Comparison of ENCODE assay signal across 21 cellular contexts in the genomic region with DNA sequence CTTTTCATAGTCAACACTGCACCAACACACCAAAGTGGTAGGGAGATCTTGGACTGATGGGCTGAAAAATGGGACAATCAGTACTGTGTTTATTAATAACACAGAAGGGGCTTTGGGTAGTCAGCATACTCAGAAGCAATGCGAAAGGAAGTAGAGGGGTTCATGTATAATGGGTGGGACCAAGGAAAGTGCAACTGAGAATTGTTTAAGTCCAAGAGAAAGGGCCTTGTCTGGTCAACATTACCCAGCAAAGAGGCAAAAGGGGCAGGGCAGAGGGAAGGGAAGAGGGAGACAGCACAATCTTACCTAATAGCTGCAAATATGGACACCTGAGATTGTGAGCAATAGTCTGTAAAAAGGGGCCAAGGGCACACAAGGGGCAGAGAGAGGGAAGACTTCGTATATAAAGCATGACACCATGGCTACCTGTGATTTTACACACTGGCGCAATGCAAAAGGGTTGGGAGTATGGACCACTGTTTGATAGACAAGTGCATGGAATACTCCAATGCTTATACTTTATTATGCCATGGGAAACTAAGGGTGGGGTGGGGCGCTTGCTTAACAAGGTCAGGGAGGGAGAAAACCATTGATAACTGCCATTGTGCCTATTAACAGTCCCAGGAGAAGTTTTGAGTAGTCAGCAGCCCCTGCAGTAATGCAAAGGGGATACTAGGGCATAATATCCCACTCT. TPM values are rescaled to one million over a fixed set of nuclear protein-coding genes. Genes with fewer than 3 reads are reported as not detected.
DNase-seq lines count a peak whose midpoint lies in the region; ATAC-seq, FAIRE-seq and TF ChIP-seq lines count a peak whose summit lies in the region.
"Had no signal": no experiment of that assay in that cellular context is flagged by ENCODE, and none has a peak within 500 bp of the region (broad histone marks: within the 10 kb centered on the region; RNA-seq: fewer than 3 reads in every experiment).

No MANE protein-coding gene starts in this region.

- H4K20me1 ChIP-seq in astrocyte (ENCODE audit: insufficient read depth, low read length), result no peaks in the 10 kb centered on the region

- H3K27ac Mint-ChIP-seq in activated T-cell treated with anti-CD3 and anti-CD28 coated beads, Interleukin-2, amount 50 U/mL, for 24 hours, result no peak overlapping the region
- no peak overlapping the region for H3K27ac Mint-ChIP-seq in astrocyte (ENCODE audit: unreplicated experiment)
- H3K27ac Mint-ChIP-seq: CD8-positive, alpha-beta T cell; GM23338; H9; HFFc6 had no signal

- H3K9me3 Mint-ChIP-seq in activated T-cell treated with anti-CD3 and anti-CD28 coated beads, Interleukin-2, amount 50 U/mL, for 24 hours, result no peaks in the 10 kb centered on the region
- H3K9me3 Mint-ChIP-seq in activated T-cell treated with anti-CD3 and anti-CD28 coated beads, Interleukin-2, amount 50 U/mL, for 4 hours, result no peaks in the 10 kb centered on the region
- H3K9me3 Mint-ChIP-seq in astrocyte (ENCODE audit: unreplicated experiment), result no peaks in the 10 kb centered on the region
- H3K9me3 Mint-ChIP-seq: CD8-positive, alpha-beta T cell; HFFc6 had no signal

- peak; percentile 21 for FAIRE-seq in GM19239 (lab: Jason Lieb, UNC)
- peak; percentile 88 for FAIRE-seq in astrocyte (lab: Jason Lieb, UNC)
- FAIRE-seq: HepG2, HTR-8/SVneo had no signal

- intact Hi-C loops in psoas muscle (cut with DNase I), result no loop called here

- no peaks in the 10 kb centered on the region for H3K36me3 ChIP-seq in astrocyte (ENCODE audit: insufficient read depth, low read length)
- H3K36me3 ChIP-seq in psoas muscle (ENCODE audit: insufficient read depth in 1 of 2, low read depth in 1 of 2), result no peaks in the 10 kb centered on the region

- no peaks in the 10 kb centered on the region for H3K4me1 ChIP-seq in astrocyte (ENCODE audit: insufficient read depth, low read length)
- peaks cover 42% of the 10 kb centered on the region for H3K4me1 ChIP-seq in psoas muscle
- H3K4me1 ChIP-seq: Caco-2 had no signal

- H3K9me3 ChIP-seq in astrocyte (ENCODE audit: insufficient read depth, low read depth, low read length) (no peaks in the 10 kb centered on the region), psoas muscle (no peaks in the 10 kb centered on the region)
- H3K9me3 ChIP-seq: Caco-2 had no signal

- 81 to 88% (median 85%) methylated on average over 4 of the region's 4 CpGs for WGBS in psoas muscle, 3 donors

- H3K27me3 ChIP-seq in astrocyte (ENCODE audit: insufficient read depth, low read length) (no peaks in the 10 kb centered on the region), psoas muscle (ENCODE audit: insufficient read depth in 3 of 3, low read length in 2 of 3) (no peaks in the 10 kb centered on the region)

- H3K4me3 ChIP-seq in astrocyte (ENCODE audit: insufficient read depth, low read depth, low read length) (no peak overlapping the region), psoas muscle (peak overlapping the region; percentile 73)
- H3K4me3 ChIP-seq: GM23338 had no signal

- DNase-seq in activated T-cell treated with anti-CD3 and anti-CD28 coated beads, Interleukin-2, amount 50 U/mL, for 24 hours, result no peak
- no peak for DNase-seq in activated T-cell treated with anti-CD3 and anti-CD28 coated beads, Interleukin-2, amount 50 U/mL, for 4 hours
- no peak for DNase-seq in GM19239 (ENCODE audit: insufficient read length, low spot score)
- no peak for DNase-seq in astrocyte (ENCODE audit: low read depth)
- DNase-seq in psoas muscle, result no peak
- DNase-seq in SIG-M5 treated with dmso at 0.1 percent for 504 hours (lab: John Stamatoyannopoulos, UW; ENCODE audit: unreplicated experiment), result no peak
- no peak for DNase-seq in NCI-H524 treated with DMSO at 0.1 percent for 48 hours (lab: John Stamatoyannopoulos, UW)
- no peak for DNase-seq in DMS 273 (lab: John Stamatoyannopoulos, UW; ENCODE audit: unreplicated experiment)
- DNase-seq: 8988T; AML-193; C1 segment of cervical spinal cord; Caco-2; CD8-positive, alpha-beta T cell; DMS53; GF-D8; H9; HFFc6; KBM-7 had no signal

- peaks cover 73% of the 10 kb centered on the region for H3K4me1 Mint-ChIP-seq in activated T-cell treated with anti-CD3 and anti-CD28 coated beads, Interleukin-2, amount 50 U/mL, for 24 hours (ENCODE audit: low read depth)
- H3K4me1 Mint-ChIP-seq in activated T-cell treated with anti-CD3 and anti-CD28 coated beads, Interleukin-2, amount 50 U/mL, for 4 hours (ENCODE audit: low read depth), result no peaks in the 10 kb centered on the region
- H3K4me1 Mint-ChIP-seq in astrocyte (ENCODE audit: low read depth, unreplicated experiment), result no peaks in the 10 kb centered on the region
- H3K4me1 Mint-ChIP-seq: GM23338 had no signal

- no peak overlapping the region for H3K4me2 ChIP-seq in astrocyte (ENCODE audit: low read length)
- H3K4me2 ChIP-seq: GM23338 had no signal

- no peak overlapping the region for H3K27ac ChIP-seq in astrocyte (ENCODE audit: low read depth, low read length)
- H3K27ac ChIP-seq in psoas muscle, result no peak overlapping the region

- H3K27me3 Mint-ChIP-seq in activated T-cell treated with anti-CD3 and anti-CD28 coated beads, Interleukin-2, amount 50 U/mL, for 24 hours, result no peaks in the 10 kb centered on the region
- H3K27me3 Mint-ChIP-seq in activated T-cell treated with anti-CD3 and anti-CD28 coated beads, Interleukin-2, amount 50 U/mL, for 4 hours (ENCODE audit: low read depth), result no peaks in the 10 kb centered on the region
- H3K27me3 Mint-ChIP-seq in astrocyte (ENCODE audit: low read depth, unreplicated experiment), result no peaks in the 10 kb centered on the region

- no peak for TF ChIP-seq CTCF in astrocyte (IDR thresholded peaks at IDR 0.05; ENCODE audit: insufficient read depth, low read depth, low read length)
- TF ChIP-seq CTCF in psoas muscle (IDR thresholded peaks at IDR 0.05), result no peak

- no peaks in the 10 kb centered on the region for H3K79me2 ChIP-seq in astrocyte (ENCODE audit: insufficient read depth, low read length)

- H3K4me3 Mint-ChIP-seq in activated T-cell treated with anti-CD3 and anti-CD28 coated beads, Interleukin-2, amount 50 U/mL, for 24 hours, result peak overlapping the region; percentile 6
- no peak overlapping the region for H3K4me3 Mint-ChIP-seq in activated T-cell treated with anti-CD3 and anti-CD28 coated beads, Interleukin-2, amount 50 U/mL, for 4 hours
- no peak overlapping the region for H3K4me3 Mint-ChIP-seq in astrocyte (ENCODE audit: unreplicated experiment)
- H3K4me3 Mint-ChIP-seq: CD8-positive, alpha-beta T cell; GM23338; H9; HFFc6 had no signal

- ATAC-seq in activated T-cell treated with anti-CD3 and anti-CD28 coated beads, Interleukin-2, amount 50 U/mL, for 4 hours, result no peak
- no peak for ATAC-seq in psoas muscle
- ATAC-seq: CD8-positive, alpha-beta T cell; GM23338; HepG2 had no signal

- no peak overlapping the region for H2AFZ ChIP-seq in astrocyte (ENCODE audit: low read depth, low read length)
- H2AFZ ChIP-seq: GM23338 had no signal

- no peak overlapping the region for H3K9ac ChIP-seq in astrocyte (ENCODE audit: low read length)

- peaks cover 84% of the 10 kb centered on the region for H3K36me3 Mint-ChIP-seq in activated T-cell treated with anti-CD3 and anti-CD28 coated beads, Interleukin-2, amount 50 U/mL, for 24 hours (ENCODE audit: low read depth)
- H3K36me3 Mint-ChIP-seq in activated T-cell treated with anti-CD3 and anti-CD28 coated beads, Interleukin-2, amount 50 U/mL, for 4 hours (ENCODE audit: insufficient read depth), result no peaks in the 10 kb centered on the region
- H3K36me3 Mint-ChIP-seq in astrocyte (ENCODE audit: low read depth, unreplicated experiment), result no peaks in the 10 kb centered on the region
- H3K36me3 Mint-ChIP-seq: CD8-positive, alpha-beta T cell had no signal

RNA-seq across cellular contexts. Expression of a gene that starts 9.8 kb away (rescaled TPM):
- 100 to 1,000 TPM in 1 of 3 donors, under 1 TPM in 2; 0.53 to 131 (median 0.82) TPM for total RNA-seq in activated T-cell treated with anti-CD3 and anti-CD28 coated beads, Interleukin-2, amount 50 U/mL, for 4 hours
- total RNA-seq in astrocyte, result not detected in 2 replicates
- total RNA-seq in psoas muscle, result 10 to 100 TPM; 57.7 to 79.2 (median 70.0) TPM
- 10 to 100 TPM in 1 of 3 donors, under 1 TPM in 2; 0.04 to 21.3 (median 0.07) TPM for polyA plus RNA-seq in psoas muscle
- total RNA-seq: CD8-positive, alpha-beta T cell; HFFc6 had no signal
